In genomic region chr16:57711993-57712392, GRCh38 we compare ENCODE assay signal across 29 cellular contexts. TPM values are rescaled to one million over a fixed set of nuclear protein-coding genes. Genes with fewer than 3 reads are reported as not detected.
"Had no signal": no experiment of that assay in that cellular context is flagged by ENCODE, and none has a peak within 500 bp of the region (broad histone marks: within the 10 kb centered on the region; RNA-seq: fewer than 3 reads in every experiment).

No MANE protein-coding gene starts in this region.

- H3K27me3 ChIP-seq: esophagus muscularis mucosa, gastrocnemius medialis had no signal

- H3K9me3 ChIP-seq: esophagus muscularis mucosa, gastrocnemius medialis, heart left ventricle had no signal

- H3K4me1 ChIP-seq: esophagus muscularis mucosa, foreskin keratinocyte, gastrocnemius medialis, heart left ventricle had no signal

- H3K36me3 ChIP-seq: brain microvascular endothelial cell, esophagus muscularis mucosa, gastrocnemius medialis, heart left ventricle had no signal

- H3K27ac ChIP-seq: brain microvascular endothelial cell, esophagus muscularis mucosa, foreskin keratinocyte, gastrocnemius medialis, heart left ventricle had no signal

- ATAC-seq: activated CD8-positive, alpha-beta T cell treated with anti-CD3 and anti-CD28 coated beads for 36 hours; effector memory CD8-positive, alpha-beta T cell; foreskin keratinocyte; gastrocnemius medialis; heart left ventricle had no signal

- DNase-seq: activated CD4-positive, alpha-beta T cell treated with anti-CD3 and anti-CD28 coated beads for 48 hours; activated CD4-positive, alpha-beta T cell treated with anti-CD3 and anti-CD28 coated beads, Interleukin-2, amount 50 U/mL, for 1 hour; activated CD4-positive, alpha-beta T cell treated with anti-CD3 and anti-CD28 coated beads, Interleukin-2, amount 50 U/mL, for 48 hours; activated CD4-positive, CD25-positive, alpha-beta regulatory T cell; activated CD4-positive, CD25-positive, alpha-beta regulatory T cell treated with anti-CD3 and anti-CD28 coated beads, Interleukin-2, amount 50 U/mL, for 72 hours; activated CD8-positive, alpha-beta memory T cell treated with anti-CD3 and anti-CD28 coated beads for 24 hours; activated CD8-positive, alpha-beta T cell treated with anti-CD3 and anti-CD28 coated beads for 36 hours; activated gamma-delta T cell treated with Interleukin-2 at 50 U/mL for 16 hours; activated naive CD4-positive, alpha-beta T cell treated with anti-CD3 and anti-CD28 coated beads, Interleukin-2, amount 50 U/mL, for 16 hours; activated naive CD4-positive, alpha-beta T cell treated with Interleukin-2 at 50 U/mL for 16 hours; activated naive CD8-positive, alpha-beta T cell treated with anti-CD3 and anti-CD28 coated beads, Interleukin-2, amount 10 ng/mL, durations not matched to agents 7 days and 5 days; activated T-cell treated with anti-CD3 and anti-CD28 coated beads, Interleukin-2, amount 50 U/mL, for 4 hours; amniotic stem cell; anterior cingulate cortex; brain microvascular endothelial cell; cortex of kidney; dermis blood vessel endothelial cell; effector CD4-positive, alpha-beta T cell; effector memory CD8-positive, alpha-beta T cell; foreskin keratinocyte; gastrocnemius medialis; glutamatergic neuron; heart left ventricle had no signal

- H3K4me3 ChIP-seq: esophagus muscularis mucosa, gastrocnemius medialis, heart left ventricle had no signal

RNA-seq across cellular contexts. Expression of gene DRC7, which starts 17.4 kb away (rescaled TPM):
- total RNA-seq: activated T-cell treated with anti-CD3 and anti-CD28 coated beads, Interleukin-2, amount 50 U/mL, for 4 hours; activated T-helper 2 cell treated with anti-CD3 and anti-CD28 coated beads, Interferon-gamma antibody, Interleukin-2, Interleukin-4, amounts not matched to agents 10 μg/mL and 5 μg/mL and 100 μg/mL, durations not matched to agents 14 hours and 24 hours and 36 hours; astrocyte; bronchial epithelial cell; cardiac septum; dermis blood vessel endothelial cell; foreskin keratinocyte; gastrocnemius medialis; T-helper 1 cell treated with Interleukin-12 subunit alpha and Interleukin-12 subunit beta and Interleukin-4 antibody, amounts not matched to agents 30 ng/mL and 1 ng/mL, for 36 hours had no signal
- polyA plus RNA-seq: foreskin keratinocyte, heart left ventricle had no signal

RNA-seq across cellular contexts. Expression of gene ADGRG3, which starts 43.9 kb away (rescaled TPM):
- total RNA-seq: activated CD8-positive, alpha-beta T cell treated with anti-CD3 and anti-CD28 coated beads for 36 hours; activated naive CD8-positive, alpha-beta T cell treated with anti-CD3 and anti-CD28 coated beads, Interleukin-2, amount 10 ng/mL, durations not matched to agents 7 days and 5 days; activated T-cell treated with anti-CD3 and anti-CD28 coated beads, Interleukin-2, amount 50 U/mL, for 4 hours; activated T-helper 2 cell treated with anti-CD3 and anti-CD28 coated beads, Interferon-gamma antibody, Interleukin-2, Interleukin-4, amounts not matched to agents 10 μg/mL and 5 μg/mL and 100 μg/mL, durations not matched to agents 14 hours and 24 hours and 36 hours; astrocyte; bronchial epithelial cell; foreskin keratinocyte; T-helper 1 cell treated with Interleukin-12 subunit alpha and Interleukin-12 subunit beta and Interleukin-4 antibody, amounts not matched to agents 30 ng/mL and 1 ng/mL, for 36 hours had no signal
- polyA plus RNA-seq: foreskin keratinocyte had no signal
